1 cellular context compared by ENCODE assay signal in genomic region chr16:70734522-70734921, GRCh38.
TF ChIP-seq lines count a peak whose summit lies in the region.

No MANE protein-coding gene starts in this region.

TF ChIP-seq in GM12891, 5 proteins besides CTCF, POLR2A, EP300 and RAD21:
- TF ChIP-seq SPI1 (IDR thresholded peaks at IDR 0.05; ENCODE audit: low read depth, low read length) (no peak), POU2F2 (IDR thresholded peaks at IDR 0.05; ENCODE audit: low read depth, low read length) (no peak), TAF1 (IDR thresholded peaks at IDR 0.05; ENCODE audit: low read depth, low read length) (no peak), POLR2AphosphoS5 (IDR thresholded peaks at IDR 0.05; ENCODE audit: low read depth, low read length) (no peak), PAX5 (IDR thresholded peaks at IDR 0.05; ENCODE audit: insufficient read depth, low read length, severe bottlenecking) (no peak)
